ENCODE assay signal across 36 cellular contexts in the genomic region with DNA sequence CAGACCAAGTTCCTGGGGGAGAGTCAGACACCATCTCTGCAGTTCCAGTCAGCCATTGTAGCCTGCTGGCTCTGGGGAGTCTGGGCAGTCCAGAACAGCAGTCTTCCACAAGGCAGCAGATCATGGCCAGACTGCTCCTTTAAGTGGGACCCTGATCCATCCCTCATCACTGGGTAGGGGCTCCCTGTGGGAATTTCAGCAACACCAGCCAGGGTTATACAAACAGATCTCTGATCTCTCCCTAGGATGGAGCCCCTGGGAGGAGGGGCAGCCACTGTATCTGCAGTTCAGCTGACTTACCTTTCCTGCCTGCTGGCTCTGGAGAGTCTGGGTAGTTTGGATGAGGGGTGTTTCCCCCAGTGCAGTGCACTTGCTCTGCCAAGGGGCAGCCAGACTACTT. TPM values are rescaled to one million over a fixed set of nuclear protein-coding genes. Genes with fewer than 3 reads are reported as not detected.
"Had no signal": no experiment of that assay in that cellular context is flagged by ENCODE, and none has a peak within 500 bp of the region (broad histone marks: within the 10 kb centered on the region; RNA-seq: fewer than 3 reads in every experiment).

No MANE protein-coding gene starts in this region.

- H3K27ac ChIP-seq: KMS-11 had no signal

- H3K36me3 ChIP-seq: MG63 had no signal

- DNase-seq: Karpas-422, Kasumi-1, MG63, MM.1S, MV-4-11, NCI-H1048, NCI-H1092, NCI-H1092 treated with DMSO at 0.1 percent for 48 hours, NCI-H1105, NCI-H1105 treated with DMSO at 0.1 percent for 48 hours, NCI-H1417, NCI-H1417 treated with DMSO at 0.1 percent for 48 hours, NCI-H1436, NCI-H1436 treated with DMSO at 0.1 percent for 48 hours, NCI-H146, NCI-H1694, NCI-H1694 treated with DMSO at 0.1 percent for 48 hours, NCI-H187, NCI-H187 treated with DMSO at 0.1 percent for 48 hours, NCI-H1930, NCI-H2029, NCI-H2029 treated with DMSO at 0.1 percent for 48 hours, NCI-H2081, NCI-H2081 treated with DMSO at 0.1 percent for 48 hours, NCI-H2107, NCI-H2171, NCI-H2171 treated with DMSO at 0.1 percent for 48 hours, NCI-H2227 treated with DMSO at 0.1 percent for 48 hours, NCI-H226, NCI-H345, NCI-H446, NCI-H446 treated with DMSO at 0.1 percent for 48 hours, NCI-H510A had no signal

- H3K4me2 ChIP-seq: KMS-11 had no signal

- H3K9ac ChIP-seq: KMS-11 had no signal

- H3K4me3 ChIP-seq: MG63 had no signal

- H3K9me3 ChIP-seq: MG63 had no signal

- H3K27me3 ChIP-seq: MG63 had no signal

RNA-seq across cellular contexts. Expression of a gene that starts 42.1 kb away (rescaled TPM):
- total RNA-seq: MCF 10A, NCI-H460 had no signal
